In genomic region chr7:20482071-20482470, GRCh38 we compare ENCODE assay signal across 32 cellular contexts.
"Had no signal": no experiment of that assay in that cellular context is flagged by ENCODE, and none has a peak within 500 bp of the region (broad histone marks: within the 10 kb centered on the region; RNA-seq: fewer than 3 reads in every experiment).

No MANE protein-coding gene starts in this region.

- DNase-seq: activated CD4-positive, alpha-beta T cell treated with anti-CD3 and anti-CD28 coated beads for 48 hours; activated CD4-positive, alpha-beta T cell treated with anti-CD3 and anti-CD28 coated beads, Interleukin-2, amount 50 U/mL, for 48 hours; activated CD8-positive, alpha-beta memory T cell treated with anti-CD3 and anti-CD28 coated beads for 24 hours; activated effector memory CD4-positive, alpha-beta T cell treated with Interleukin-2 at 50 U/mL for 16 hours; activated naive CD4-positive, alpha-beta T cell treated with Interleukin-2 at 50 U/mL for 16 hours; adrenal gland; aorta; effector CD4-positive, alpha-beta T cell; esophagus squamous epithelium; gastrocnemius medialis; glutamatergic neuron; left lung; lower lobe of right lung; mesenchymal stem cell; nucleus accumbens; pancreas; retina; stimulated activated CD4-positive, alpha-beta T cell treated with anti-CD3 and anti-CD28 coated beads, Interleukin-1b, Interleukin-23, amount 100 ng/mL, for 48 hours; stimulated activated CD4-positive, alpha-beta T cell treated with anti-CD3 and anti-CD28 coated beads, Interleukin-4, amount 100 ng/mL, for 4 hours; stimulated activated naive B cell treated with anti-CD40 and anti-IgM and Interleukin-4, amounts not matched to agents 10 μg/mL and 1 μg/mL and 100 μg/mL, for 72 hours; transverse colon had no signal

- H3K36me3 Mint-ChIP-seq: activated naive CD8-positive, alpha-beta T cell; stimulated activated naive B cell treated with anti-CD40 and anti-IgM and Interleukin-4, amounts not matched to agents 10 μg/mL and 1 μg/mL and 100 μg/mL, for 72 hours had no signal

- H3K27ac Mint-ChIP-seq: activated naive CD8-positive, alpha-beta T cell; dendritic cell treated with granulocyte-macrophage colony-stimulating factor and Interleukin-4, amounts not matched to agents 40 ng/mL and 50 ng/mL, for 4 days; stimulated activated naive B cell treated with anti-CD40 and anti-IgM and Interleukin-4, amounts not matched to agents 10 μg/mL and 1 μg/mL and 100 μg/mL, for 72 hours had no signal

- H3K27me3 Mint-ChIP-seq: activated naive CD8-positive, alpha-beta T cell; central memory CD8-positive, alpha-beta T cell; dendritic cell treated with granulocyte-macrophage colony-stimulating factor and Interleukin-4, amounts not matched to agents 40 ng/mL and 50 ng/mL, for 4 days had no signal

- H3K4me1 Mint-ChIP-seq: central memory CD8-positive, alpha-beta T cell; stimulated activated naive B cell treated with anti-CD40 and anti-IgM and Interleukin-4, amounts not matched to agents 10 μg/mL and 1 μg/mL and 100 μg/mL, for 72 hours had no signal

- H3K27me3 ChIP-seq: adrenal gland, gastrocnemius medialis, left lung, pancreas, transverse colon had no signal

- H3K36me3 ChIP-seq: adrenal gland, esophagus squamous epithelium, gastrocnemius medialis, left lung, lower lobe of right lung, pancreas, prostate gland, transverse colon had no signal

- H3K4me2 ChIP-seq: smooth muscle cell had no signal

- H3K27ac ChIP-seq: adrenal gland, epithelial cell of prostate, esophagus squamous epithelium, gastrocnemius medialis, left lung, lower lobe of right lung, pancreas, prostate gland, transverse colon had no signal

- FAIRE-seq: bronchial epithelial cell, endometrium, islet of Langerhans, pancreas, urothelium cell line had no signal

- H3K4me1 ChIP-seq: adrenal gland, esophagus squamous epithelium, gastrocnemius medialis, left lung, lower lobe of right lung, pancreas, prostate gland, transverse colon had no signal

- H3K4me3 Mint-ChIP-seq: activated naive CD8-positive, alpha-beta T cell; central memory CD8-positive, alpha-beta T cell; dendritic cell treated with granulocyte-macrophage colony-stimulating factor and Interleukin-4, amounts not matched to agents 40 ng/mL and 50 ng/mL, for 4 days; nephron; stimulated activated naive B cell treated with anti-CD40 and anti-IgM and Interleukin-4, amounts not matched to agents 10 μg/mL and 1 μg/mL and 100 μg/mL, for 72 hours had no signal

- H3K9me3 ChIP-seq: adrenal gland, gastrocnemius medialis, pancreas, prostate gland had no signal

- H3K4me3 ChIP-seq: adrenal gland, esophagus squamous epithelium, gastrocnemius medialis, left lung, lower lobe of right lung, pancreas, prostate gland, smooth muscle cell, transverse colon had no signal
